9 cellular contexts compared by ENCODE assay signal in genomic region chr1:152495066-152495675, GRCh38. TPM values are rescaled to one million over a fixed set of nuclear protein-coding genes. Genes with fewer than 3 reads are reported as not detected.
DNase-seq lines count a peak whose midpoint lies in the region; ATAC-seq and TF ChIP-seq lines count a peak whose summit lies in the region.
"Had no signal": no experiment of that assay in that cellular context is flagged by ENCODE, and none has a peak within 500 bp of the region (broad histone marks: within the 10 kb centered on the region; RNA-seq: fewer than 3 reads in every experiment).

No MANE protein-coding gene starts in this region.

- BruUV-seq in OCI-LY7 (replicated peaks; lab: Mats Ljungman, UMichigan), result no TSS peak

- intact Hi-C loops in left cardiac atrium (cut with DNase I) (no loop called here), OCI-LY7 (cut with micrococcal nuclease; ENCODE audit: unreplicated experiment) (no loop called here)

- H3K79me2 ChIP-seq in Loucy (ENCODE audit: insufficient read depth, low read length), result no peaks in the 10 kb centered on the region
- H3K79me2 ChIP-seq in OCI-LY7 (ENCODE audit: insufficient read depth, low read depth, low read length), result no peaks in the 10 kb centered on the region

- no peaks in the 10 kb centered on the region for H3K27me3 ChIP-seq in cardiac muscle cell
- no peaks in the 10 kb centered on the region for H3K27me3 ChIP-seq in Loucy (ENCODE audit: insufficient read depth, low read length, poor library complexity, severe bottlenecking)

- H3K27ac ChIP-seq in cardiac muscle cell, result no peak overlapping the region
- H3K27ac ChIP-seq in OCI-LY7 (ENCODE audit: low read depth, low read length, poor library complexity, severe bottlenecking), result no peak overlapping the region
- H3K27ac ChIP-seq: coronary artery had no signal

- H3K36me3 ChIP-seq in cardiac muscle cell (no peaks in the 10 kb centered on the region), Loucy (ENCODE audit: insufficient read depth, low read length) (no peaks in the 10 kb centered on the region), OCI-LY7 (ENCODE audit: insufficient read depth, low read length) (no peaks in the 10 kb centered on the region)

- TF ChIP-seq CTCF in cardiac muscle cell (IDR thresholded peaks at IDR 0.05; ENCODE audit: low read depth, low read length), result peak; percentile 74
- TF ChIP-seq CTCF in Loucy (conservative IDR thresholded peaks at IDR 0.05; ENCODE audit: low read length), result peak; percentile 76
- peak; percentile 45 for TF ChIP-seq CTCF in astrocyte of the spinal cord (IDR thresholded peaks at IDR 0.05; ENCODE audit: low read depth, low read length)
- TF ChIP-seq CTCF in OCI-LY7 (conservative IDR thresholded peaks at IDR 0.05; ENCODE audit: low read length), result no peak

- H4K20me1 ChIP-seq in Loucy (ENCODE audit: insufficient read depth, low read length, poor library complexity, severe bottlenecking) (no peaks in the 10 kb centered on the region), OCI-LY7 (ENCODE audit: insufficient read depth, low read length) (no peaks in the 10 kb centered on the region)

- no peak overlapping the region for H3K9ac ChIP-seq in Loucy (ENCODE audit: low read depth, low read length, poor library complexity, severe bottlenecking)

- H3K4me1 ChIP-seq in cardiac muscle cell (ENCODE audit: low read depth), result no peaks in the 10 kb centered on the region
- no peaks in the 10 kb centered on the region for H3K4me1 ChIP-seq in Loucy (ENCODE audit: insufficient read depth, low read length, poor library complexity, severe bottlenecking)
- no peaks in the 10 kb centered on the region for H3K4me1 ChIP-seq in OCI-LY7 (ENCODE audit: insufficient read depth, low read length, poor library complexity, severe bottlenecking)

- H3K4me2 ChIP-seq in Loucy (ENCODE audit: low read depth, low read length, poor library complexity, severe bottlenecking) (no peak overlapping the region), OCI-LY7 (ENCODE audit: low read length) (no peak overlapping the region)

- no peak for ATAC-seq in left cardiac atrium

- CTCF ChIA-PET in OCI-LY7 (lab: Charles Lee; ENCODE audit: unreplicated experiment), result no interaction called here

- H3K4me3 ChIP-seq in cardiac muscle cell, result no peak overlapping the region
- no peak overlapping the region for H3K4me3 ChIP-seq in Loucy (ENCODE audit: low read length, poor library complexity, severe bottlenecking)
- H3K4me3 ChIP-seq in astrocyte of the spinal cord (ENCODE audit: low read depth, low read length), result no peak overlapping the region
- no peak overlapping the region for H3K4me3 ChIP-seq in OCI-LY7 (ENCODE audit: low read depth, low read length, poor library complexity, severe bottlenecking)
- H3K4me3 ChIP-seq: coronary artery had no signal

- no peaks in the 10 kb centered on the region for H3F3A ChIP-seq in Loucy (ENCODE audit: low read depth)

- peak in 1 of 2 donors; percentile 45 for DNase-seq in cardiac muscle cell (ENCODE audit: low read depth in 1 of 2, low spot score in 1 of 2)
- no peak for DNase-seq in left cardiac atrium
- no peak for DNase-seq in astrocyte of the spinal cord (ENCODE audit: low read depth, low spot score)
- DNase-seq in stimulated activated CD4-positive, alpha-beta T cell treated with anti-CD3 and anti-CD28 coated beads, TNF-alpha, amount 100 ng/mL, for 48 hours (ENCODE audit: low read depth in 3 of 3), result peak in 2 of 3 donors; percentile 10 to 25
- no peak for DNase-seq in NCI-H2081 (lab: John Stamatoyannopoulos, UW)
- DNase-seq in central memory CD4-positive, alpha-beta T cell, result no peak
- no peak for DNase-seq in OCI-LY7 (ENCODE audit: low spot score)

- H3K9me3 ChIP-seq in cardiac muscle cell (ENCODE audit: low read depth), result no peaks in the 10 kb centered on the region
- H3K9me3 ChIP-seq in Loucy (ENCODE audit: insufficient read depth, low read depth, low read length), result no peaks in the 10 kb centered on the region
- H3K9me3 ChIP-seq in OCI-LY7 (ENCODE audit: low read length), result no peaks in the 10 kb centered on the region

- H3K9me2 ChIP-seq in Loucy (replicated peaks; ENCODE audit: low read depth, low read length) (no peaks in the 10 kb centered on the region), OCI-LY7 (ENCODE audit: insufficient read depth, low read length) (no peaks in the 10 kb centered on the region)

- in situ Hi-C loops in astrocyte of the spinal cord (cut with HindIII; ENCODE audit: low sequenced_read_pairs), result no loop called here

- H2AFZ ChIP-seq in Loucy (ENCODE audit: low read length), result no peak overlapping the region
- H2AFZ ChIP-seq in OCI-LY7 (ENCODE audit: low read length), result no peak overlapping the region

- POLR2A ChIA-PET in OCI-LY7 (lab: Charles Lee), result no interaction called here

RNA-seq across cellular contexts. Expression of gene LCE5A, which starts 15.4 kb away (rescaled TPM):
- total RNA-seq in cardiac muscle cell (not detected in 2 replicates), left cardiac atrium (not detected), OCI-LY7 (2022) (not detected in 2 replicates)
- not detected in 2 replicates for polyA plus RNA-seq in cardiac muscle cell
- total RNA-seq in OCI-LY7 (2014; rRNA removed; shearing (Covaris generic)), result not detected in 2 replicates

RNA-seq across cellular contexts. Expression of gene CRCT1, which starts 19.1 kb away (rescaled TPM):
- total RNA-seq in cardiac muscle cell (not detected in 2 replicates), left cardiac atrium (not detected), OCI-LY7 (2022) (not detected in 2 replicates)
- not detected in 2 replicates for polyA plus RNA-seq in cardiac muscle cell
- total RNA-seq in OCI-LY7 (2014; rRNA removed; shearing (Covaris generic)), result not detected in 2 replicates

Comparison
In these comparisons a context has a peak if more than half of its experiments do, and no peak if none do; other contexts are left out.
1. DNase-seq: peak in stimulated activated CD4-positive, alpha-beta T cell treated with anti-CD3 and anti-CD28 coated beads, TNF-alpha, amount 100 ng/mL, for 48 hours (2 of 3); none in left cardiac atrium (single experiment), astrocyte of the spinal cord (single experiment), NCI-H2081 (0 of 2), central memory CD4-positive, alpha-beta T cell (single experiment) and OCI-LY7 (single experiment).